Comparison of ENCODE assay signal across 8 cellular contexts in genomic region chr12:120230326-120230973, GRCh38. TPM values are rescaled to one million over a fixed set of nuclear protein-coding genes. Genes with fewer than 3 reads are reported as not detected.
A peak's percentile ranks its signal among the peaks of the same experiment; 100 is the strongest.
DNase-seq lines count a peak whose midpoint lies in the region; ATAC-seq and TF ChIP-seq lines count a peak whose summit lies in the region.

No MANE protein-coding gene starts in this region.

- peak overlapping the region in 7 of 10 experiments; percentile 12 to 49 (median 37); a peak in 11 of 20 replicates for H3K4me3 ChIP-seq in BLaER1 treated with 17β-estradiol and CSF1 and Interleukin-3, amounts not matched to agents 10 nM and 100 nM
- H3K4me3 ChIP-seq in HUES64 (ENCODE audit: low read length) (peak overlapping the region; percentile 36), sigmoid colon (peak overlapping the region in 2 of 4 donors; percentile 2 to 20)

- no peak overlapping the region for H3K4me3 Mint-ChIP-seq in activated naive CD8-positive, alpha-beta T cell treated with anti-CD3 and anti-CD28 coated beads, Interleukin-2, amount 50 U/mL, for 24 hours

- no peaks in the 10 kb centered on the region for H3K27me3 ChIP-seq in BLaER1 treated with 17β-estradiol and CSF1 and Interleukin-3, amounts not matched to agents 10 nM and 100 nM
- H3K27me3 ChIP-seq in HUES64 (ENCODE audit: insufficient read depth, low read length) = no peaks in the 10 kb centered on the region
- no peaks in the 10 kb centered on the region for H3K27me3 ChIP-seq in sigmoid colon

- ATAC-seq in activated naive CD8-positive, alpha-beta T cell treated with anti-CD3 and anti-CD28 coated beads, Interleukin-2, amount 50 U/mL, for 24 hours = no peak
- ATAC-seq in left ventricle myocardium superior (peak; percentile 63), GM19467 (IDR thresholded peaks at IDR 0.05; ENCODE audit: unreplicated experiment) (no peak)

- H3K36me3 Mint-ChIP-seq in activated naive CD8-positive, alpha-beta T cell treated with anti-CD3 and anti-CD28 coated beads, Interleukin-2, amount 50 U/mL, for 24 hours (ENCODE audit: low read depth) = peaks cover 2% of the 10 kb centered on the region

- no peaks in the 10 kb centered on the region for H3K27me3 Mint-ChIP-seq in activated naive CD8-positive, alpha-beta T cell treated with anti-CD3 and anti-CD28 coated beads, Interleukin-2, amount 50 U/mL, for 24 hours

- TF ChIP-seq EP300 in sigmoid colon (IDR thresholded peaks at IDR 0.05) = peak in 1 of 4 donors; percentile 32

- intact Hi-C loops in left ventricle myocardium superior (cut with micrococcal nuclease) (no loop called here), sigmoid colon (cut with DNase I) (no loop called here)

- no peaks in the 10 kb centered on the region for H3K9me3 Mint-ChIP-seq in activated naive CD8-positive, alpha-beta T cell treated with anti-CD3 and anti-CD28 coated beads, Interleukin-2, amount 50 U/mL, for 24 hours

- whole genome bisulfite sequencing in HUES64 = 5% methylated on average over 9 of the region's 9 CpGs
- WGBS in sigmoid colon, 2 donors = 58 to 71% methylated on average over 9 of the region's 9 CpGs

- TF ChIP-seq CTCF in sigmoid colon (IDR thresholded peaks at IDR 0.05) = no peak

- peaks cover 4 to 34% (median 19%) of the 10 kb centered on the region in 11 experiments; a peak in 16 of 22 replicates for H4K20me1 ChIP-seq in BLaER1 treated with 17β-estradiol and CSF1 and Interleukin-3, amounts not matched to agents 10 nM and 100 nM

- H3K36me3 ChIP-seq in BLaER1 treated with 17β-estradiol and CSF1 and Interleukin-3, amounts not matched to agents 10 nM and 100 nM = peaks cover 0 to 13% (median 0%) of the 10 kb centered on the region in 11 experiments; a peak in 6 of 22 replicates
- H3K36me3 ChIP-seq in HUES64 (ENCODE audit: insufficient read depth, low read length) = peaks cover 11% of the 10 kb centered on the region
- H3K36me3 ChIP-seq in sigmoid colon = peaks cover 0 to 8% (median 0%) of the 10 kb centered on the region in 4 donors

- peak overlapping the region; percentile 94 for H3K27ac Mint-ChIP-seq in activated naive CD8-positive, alpha-beta T cell treated with anti-CD3 and anti-CD28 coated beads, Interleukin-2, amount 50 U/mL, for 24 hours

- peak overlapping the region; percentile 66 to 88 (median 86) for H3K27ac ChIP-seq in BLaER1 treated with 17β-estradiol and CSF1 and Interleukin-3, amounts not matched to agents 10 nM and 100 nM
- H3K27ac ChIP-seq in HUES64 (ENCODE audit: low read depth, low read length) (peak overlapping the region; percentile 97), sigmoid colon (peak overlapping the region; percentile 89 to 95 (median 92))

- H3K4me1 Mint-ChIP-seq in activated naive CD8-positive, alpha-beta T cell treated with anti-CD3 and anti-CD28 coated beads, Interleukin-2, amount 50 U/mL, for 24 hours = peaks cover 91% of the 10 kb centered on the region

- peaks cover 87 to 100% (median 96%) of the 10 kb centered on the region in 10 experiments for H3K4me1 ChIP-seq in BLaER1 treated with 17β-estradiol and CSF1 and Interleukin-3, amounts not matched to agents 10 nM and 100 nM
- H3K4me1 ChIP-seq in HUES64 (ENCODE audit: insufficient read depth, low read length) = peaks cover 78% of the 10 kb centered on the region
- H3K4me1 ChIP-seq in sigmoid colon = peaks cover 0 to 97% (median 90%) of the 10 kb centered on the region in 4 donors

- TF ChIP-seq POLR2A in sigmoid colon (IDR thresholded peaks at IDR 0.05) = no peak

- H3K4me2 ChIP-seq in BLaER1 treated with 17β-estradiol and CSF1 and Interleukin-3, amounts not matched to agents 10 nM and 100 nM = peak overlapping the region; percentile 86 to 97 (median 95)

- no peak for DNase-seq in activated naive CD8-positive, alpha-beta T cell treated with anti-CD3 and anti-CD28 coated beads, Interleukin-2, amount 50 U/mL, for 24 hours
- peak; percentile 78 for DNase-seq in left ventricle myocardium superior
- DNase-seq in sigmoid colon = peak; percentile 91
- no peak for DNase-seq in T-helper 9 cell
- no peak for DNase-seq in nucleus accumbens (lab: John Stamatoyannopoulos, UW)

- H3K9ac ChIP-seq in BLaER1 treated with 17β-estradiol and CSF1 and Interleukin-3, amounts not matched to agents 10 nM and 100 nM = peak overlapping the region; percentile 59 to 81 (median 74); a peak in 21 of 22 replicates
- peak overlapping the region; percentile 89 for H3K9ac ChIP-seq in HUES64 (ENCODE audit: low read depth, low read length)

- no peaks in the 10 kb centered on the region for H3K9me3 ChIP-seq in BLaER1 treated with 17β-estradiol and CSF1 and Interleukin-3, amounts not matched to agents 10 nM and 100 nM (replicated peaks in 1 of 11)
- H3K9me3 ChIP-seq in HUES64 (ENCODE audit: insufficient read depth, low read depth, low read length) = no peaks in the 10 kb centered on the region
- H3K9me3 ChIP-seq in sigmoid colon = no peaks in the 10 kb centered on the region

RNA-seq across cellular contexts. Expression of gene RPLP0, which starts 29.5 kb away (rescaled TPM):
- 3,198 TPM for polyA plus RNA-seq in HUES64 (2013, experiment 1 of 2)
- 3,274 TPM for polyA plus RNA-seq in HUES64 (2013, experiment 2 of 2)
- 674 TPM for total RNA-seq in left ventricle myocardium superior
- total RNA-seq in sigmoid colon = 1,000 to 10,000 TPM; 2,593 to 3,468 (median 2,960) TPM
- 1,000 to 10,000 TPM; 3,521 to 5,499 (median 3,713) TPM for polyA plus RNA-seq in sigmoid colon

RNA-seq across cellular contexts. Expression of gene PXN, which starts 35.1 kb away (rescaled TPM):
- 46.3 TPM for polyA plus RNA-seq in HUES64 (2013, experiment 1 of 2)
- polyA plus RNA-seq in HUES64 (2013, experiment 2 of 2) = 52.9 TPM
- total RNA-seq in left ventricle myocardium superior = 65.9 TPM
- 100 to 1,000 TPM in 1 of 4 donors, 10 to 100 TPM in 3; 41.0 to 127 (median 42.7) TPM for total RNA-seq in sigmoid colon
- 100 to 1,000 TPM in 2 of 3 donors, 10 to 100 TPM in 1; 79.3 to 111 (median 101) TPM for polyA plus RNA-seq in sigmoid colon

RNA-seq across cellular contexts. Expression of gene GCN1, which starts 35.9 kb away (rescaled TPM):
- polyA plus RNA-seq in HUES64 (2013, experiment 1 of 2) = 47.5 TPM
- 48.9 TPM for polyA plus RNA-seq in HUES64 (2013, experiment 2 of 2)
- 33.3 TPM for total RNA-seq in left ventricle myocardium superior
- total RNA-seq in sigmoid colon = 10 to 100 TPM; 30.3 to 70.3 (median 40.4) TPM
- 10 to 100 TPM in 2 of 3 donors, 1 to 10 TPM in 1; 9.2 to 43.3 (median 18.0) TPM for polyA plus RNA-seq in sigmoid colon

Comparison
In these comparisons a context has a peak if more than half of its experiments do, and no peak if none do; other contexts are left out.
1. DNase-seq: peak in left ventricle myocardium superior (single experiment) and sigmoid colon (single experiment); none in activated naive CD8-positive, alpha-beta T cell treated with anti-CD3 and anti-CD28 coated beads, Interleukin-2, amount 50 U/mL, for 24 hours (single experiment), T-helper 9 cell (single experiment) and nucleus accumbens (0 of 56).
2. Peak in every context shown above with its lines, with median percentiles within 50 percentile points of each other: H3K27ac ChIP-seq.